In the genomic region with DNA sequence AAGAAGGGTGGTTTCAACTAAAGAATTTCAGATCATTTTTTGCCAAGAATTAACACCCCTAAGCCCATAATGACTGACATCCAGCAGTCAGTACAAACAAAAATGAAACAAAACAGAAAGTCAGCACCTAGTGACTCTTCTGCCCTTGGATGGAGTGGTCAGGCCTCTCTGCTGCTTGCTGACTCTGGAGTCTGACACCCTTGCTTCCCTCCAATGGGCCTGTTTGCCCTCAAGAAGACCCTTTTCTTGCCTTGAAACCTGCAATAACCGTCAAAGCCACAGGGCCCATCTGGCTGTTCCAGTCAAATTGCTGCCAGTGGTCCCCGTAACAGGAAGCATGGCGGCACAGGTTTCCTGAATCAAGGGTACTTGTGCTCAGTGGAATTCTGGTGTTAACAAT, we compare ENCODE assay signal across 13 cellular contexts. TPM values are rescaled to one million over a fixed set of nuclear protein-coding genes. Genes with fewer than 3 reads are reported as not detected.
DNase-seq lines count a peak whose midpoint lies in the region; ATAC-seq, FAIRE-seq and TF ChIP-seq lines count a peak whose summit lies in the region.
"Had no signal": no experiment of that assay in that cellular context is flagged by ENCODE, and none has a peak within 500 bp of the region (broad histone marks: within the 10 kb centered on the region; RNA-seq: fewer than 3 reads in every experiment).

No MANE protein-coding gene starts in this region.

- H3K27ac ChIP-seq in K562 (ENCODE audit: extremely low read depth, low read depth, low read length) = no peak overlapping the region
- H3K27ac ChIP-seq: C4-2B, epithelial cell of prostate had no signal

- POLR2A ChIA-PET in K562 (lab: Yijun Ruan, JAX) = no interaction called here

- TF ChIP-seq POLR2A in K562 (conservative IDR thresholded peaks at IDR 0.05) = no peak

- H3K79me2 ChIP-seq in K562 (ENCODE audit: control insufficient read depth, insufficient read depth, low read length) = no peaks in the 10 kb centered on the region

- H3K27me3 ChIP-seq in GM06990 (replicated peaks; ENCODE audit: control insufficient read depth, insufficient read depth, low read length) = no peaks in the 10 kb centered on the region
- H3K27me3 ChIP-seq in K562 (ENCODE audit: control insufficient read depth in 2 of 2, insufficient read depth in 2 of 2, low read length in 2 of 2) = peaks cover 0 to 6% of the 10 kb centered on the region in 2 experiments; a peak in 1 of 5 replicates

- H3K4me1 ChIP-seq in K562 (replicated peaks in 1 of 2; ENCODE audit: control insufficient read depth in 2 of 2, insufficient read depth in 2 of 2, low read length in 2 of 2) = no peaks in the 10 kb centered on the region; a peak in 1 of 5 replicates

- H3K4me3 Mint-ChIP-seq in glutamatergic neuron (ENCODE audit: unreplicated experiment) = no peak overlapping the region
- H3K4me3 Mint-ChIP-seq: brain, T-cell had no signal

- TF ChIP-seq CTCF in GM06990 (IDR thresholded peaks at IDR 0.05; ENCODE audit: insufficient read depth, low read length, poor library complexity, severe bottlenecking) (no peak), K562 (IDR thresholded peaks at IDR 0.05 in 2 of 3, conservative IDR thresholded peaks at IDR 0.05 in 1 of 3; ENCODE audit: insufficient read depth in 2 of 3, low read depth in 1 of 3, low read length in 3 of 3) (no peak), D721Med (IDR thresholded peaks at IDR 0.05; ENCODE audit: insufficient read depth, missing control alignments) (no peak), glutamatergic neuron (IDR thresholded peaks at IDR 0.05; ENCODE audit: partially characterized antibody, unreplicated experiment) (no peak)

- H3K9me3 ChIP-seq in K562 (replicated peaks; ENCODE audit: control insufficient read depth, insufficient read depth, low read depth, low read length) = no peaks in the 10 kb centered on the region

- H3K4me1 Mint-ChIP-seq in glutamatergic neuron (ENCODE audit: low read depth, unreplicated experiment) = no peaks in the 10 kb centered on the region
- H3K4me1 Mint-ChIP-seq: brain had no signal

- TF ChIP-seq EP300 in K562 (IDR thresholded peaks at IDR 0.05; ENCODE audit: low read length) = no peak

- H3K36me3 ChIP-seq in GM06990 (ENCODE audit: control insufficient read depth, insufficient read depth, low read length) = no peaks in the 10 kb centered on the region
- H3K36me3 ChIP-seq in K562 (ENCODE audit: control insufficient read depth, insufficient read depth, low read length) = no peaks in the 10 kb centered on the region

- no peak for TF ChIP-seq RAD21 in K562 (CRISPR knock-in tag; conservative IDR thresholded peaks at IDR 0.05 in 1 of 2, IDR thresholded peaks at IDR 0.05 in 1 of 2)

- no peak overlapping the region for H3K4me2 ChIP-seq in K562 (ENCODE audit: insufficient read depth, low read length)

- no TSS peak for BruUV-seq in K562 (replicated peaks; lab: Mats Ljungman, UMichigan)

- in situ Hi-C loops in K562 (cut with MboI) = no loop called here

- CTCF ChIA-PET in K562 (lab: Yijun Ruan, JAX; ENCODE audit: low intra/inter-chr PET ratio) = no interaction called here

- H3K27me3 Mint-ChIP-seq in glutamatergic neuron (ENCODE audit: unreplicated experiment) = no peaks in the 10 kb centered on the region
- H3K27me3 Mint-ChIP-seq: brain, T-cell had no signal

- intact Hi-C loops in K562 (cut with micrococcal nuclease) = no loop called here

- H3K36me3 Mint-ChIP-seq in glutamatergic neuron (ENCODE audit: unreplicated experiment) = no peaks in the 10 kb centered on the region
- H3K36me3 Mint-ChIP-seq: brain, T-cell had no signal

- H3K9me1 ChIP-seq in K562 (ENCODE audit: control insufficient read depth, insufficient read depth, low read length) = no peaks in the 10 kb centered on the region

- DNase-seq in GM06990 (ENCODE audit: extremely low read depth, insufficient read length) (no peak), GM19239 (ENCODE audit: insufficient read length, low spot score) (no peak), K562 (ENCODE audit: extremely low read depth in 1 of 4, low spot score in 3 of 4) (no peak), D721Med (ENCODE audit: insufficient read length, low spot score) (no peak), islet precursor cell (no peak), glutamatergic neuron (no peak)
- DNase-seq: NCI-H1105 treated with DMSO at 0.1 percent for 48 hours, T-cell had no signal

- no peaks in the 10 kb centered on the region for H4K20me1 ChIP-seq in K562 (replicated peaks; ENCODE audit: control insufficient read depth, insufficient read depth, low read length)

- no peaks in the 10 kb centered on the region for H3K9me3 Mint-ChIP-seq in glutamatergic neuron (ENCODE audit: unreplicated experiment)
- H3K9me3 Mint-ChIP-seq: brain had no signal

- ATAC-seq in HG03378 (IDR thresholded peaks at IDR 0.05; ENCODE audit: unreplicated experiment) (peak; percentile 15), K562 (no peak), HG03565 (IDR thresholded peaks at IDR 0.05; ENCODE audit: unreplicated experiment) (no peak)
- ATAC-seq: T-cell had no signal

- H3K4me3 ChIP-seq in GM06990 (replicated peaks; ENCODE audit: low read depth, low read length) (peak overlapping the region; percentile 2), K562 (no peak overlapping the region)

- 0 out of 4 replicates have a peak overlapping the region, but pooled peaks of 1 of the 2 experiments have one; percentile 15 for H3K9ac ChIP-seq in K562 (ENCODE audit: insufficient read depth in 1 of 2, low read depth in 2 of 2, low read length in 2 of 2)

- FAIRE-seq in GM19239 (lab: Jason Lieb, UNC) (peak; percentile 85), K562 (lab: Jason Lieb, UNC) (no peak), D721Med (lab: Jason Lieb, UNC) (no peak)

- peak overlapping the region; percentile 11; the same call in 1 of the 2 replicates for H2AFZ ChIP-seq in K562 (ENCODE audit: low read depth, low read length)

- H3K27ac Mint-ChIP-seq in glutamatergic neuron (ENCODE audit: unreplicated experiment) = no peak overlapping the region
- H3K27ac Mint-ChIP-seq: brain had no signal

- 21% methylated on average over 3 of the region's 3 CpGs for WGBS in K562 (ENCODE audit: insufficient coverage, low coverage, missing lambda C conversion rate)

TF ChIP-seq in K562, 482 proteins besides CTCF, POLR2A, EP300 and RAD21:
- no peak for TF ChIP-seq TRIM24 (IDR thresholded peaks at IDR 0.05)
- TF ChIP-seq HMGN3 (IDR thresholded peaks at IDR 0.05; ENCODE audit: borderline replicate concordance, extremely low read depth, insufficient read length, low read depth, low read length) = no peak
- TF ChIP-seq TAL1 (IDR thresholded peaks at IDR 0.05) = no peak
- TF ChIP-seq CSDE1 (IDR thresholded peaks at IDR 0.05) = no peak

RNA-seq across cellular contexts. Expression of gene CYTIP, which starts 27.2 kb away (rescaled TPM):
- 0.18 TPM in 1 of 2 replicates, not detected in the other for total RNA-seq in K562 (2011; cell fraction: chromatin; rRNA removed; ENCODE audit: low replicate concordance)
- not detected in 2 replicates for total RNA-seq in K562 (2011; cell fraction: nucleolus; rRNA removed)
- not detected in 2 replicates for total RNA-seq in K562 (2011; cell fraction: nucleoplasm; rRNA removed)
- 0.12 TPM in 1 of 2 replicates, not detected in the other for total RNA-seq in K562 (2014; rRNA removed)
- total RNA-seq in K562 (2014; rRNA removed; fragmentation: Illumina TruSeq; extraction: Trizol) = 0.16 and 0.29 TPM in 2 replicates
- total RNA-seq in K562 (2015; rRNA removed; fragmentation: Illumina TruSeq; extraction: Trizol) = 0.23 and 0.33 TPM in 2 replicates
- total RNA-seq in K562 (2021) = 0.33 and 0.42 TPM in 2 replicates
- 0.08 and 0.13 TPM in 2 replicates for polyA plus RNA-seq in K562 (2011; rRNA removed)
- 0.03 and 0.10 TPM in 2 replicates for polyA plus RNA-seq in K562 (2011; cell fraction: cytosol; rRNA removed)
- 0.31 and 0.34 TPM in 2 replicates for polyA plus RNA-seq in K562 (2011; cell fraction: nucleus; rRNA removed)
- polyA plus RNA-seq in K562 (2012) = 0.36 and 0.57 TPM in 2 replicates
- 0.12 and 0.24 TPM in 2 replicates for polyA plus RNA-seq in K562 (2014; fragmentation: Illumina TruSeq; extraction: Trizol)
- under 1 TPM; 0.10 to 0.35 TPM for polyA plus RNA-seq in K562 (2014; fragmentation: Nextera tagmentation; extraction: Ambion mirVana)
- polyA plus RNA-seq in K562 (2014; rRNA removed) = 0.03 and 0.22 TPM in 2 replicates
- 0.27 and 0.42 TPM in 2 replicates for polyA minus RNA-seq in K562 (2011; rRNA and poly(A)+ RNA removed)
- polyA minus RNA-seq in K562 (2011; cell fraction: cytosol; rRNA and poly(A)+ RNA removed) = not detected in 2 replicates
- polyA minus RNA-seq in K562 (2011; cell fraction: nucleus; rRNA and poly(A)+ RNA removed) = not detected in 2 replicates
- not detected for total RNA-seq in glutamatergic neuron (ENCODE audit: unreplicated experiment)
